Comparison of ENCODE assay signal across 7 cellular contexts in genomic region chr18:61718944-61719343, GRCh38.
"Had no signal": no experiment of that assay in that cellular context is flagged by ENCODE, and none has a peak within 500 bp of the region (broad histone marks: within the 10 kb centered on the region; RNA-seq: fewer than 3 reads in every experiment).

No MANE protein-coding gene starts in this region.

- H3K36me3 Mint-ChIP-seq: IgD-negative memory B cell had no signal

- H2AFZ ChIP-seq: GM23248 had no signal

- H3K27me3 Mint-ChIP-seq: IgD-negative memory B cell had no signal

- ATAC-seq: HepG2 had no signal

- H3K4me3 ChIP-seq: GM23248 had no signal

- DNase-seq: GM23248, H7, HCEC 1CT, KBM-7 had no signal

- H3K4me1 Mint-ChIP-seq: IgD-negative memory B cell had no signal

- H3K4me3 Mint-ChIP-seq: IgD-negative memory B cell had no signal

- H3K27ac Mint-ChIP-seq: IgD-negative memory B cell had no signal

- H3K27ac ChIP-seq: GM23248, HL-60 had no signal
